2 cellular contexts compared by ENCODE assay signal in genomic region chr5:39691993-39692392, GRCh38.
TF ChIP-seq lines count a peak whose summit lies in the region.

No MANE protein-coding gene starts in this region.

TF ChIP-seq in SK-N-SH, 30 proteins besides CTCF, POLR2A, EP300 and RAD21 (continued from another document):
- TF ChIP-seq USF2 (IDR thresholded peaks at IDR 0.05; ENCODE audit: borderline replicate concordance, low read depth, low read length) (no peak), RXRA (IDR thresholded peaks at IDR 0.05; ENCODE audit: borderline replicate concordance, low read depth) (no peak), FOXM1 (IDR thresholded peaks at IDR 0.05; ENCODE audit: low read depth) (no peak), MEF2A (IDR thresholded peaks at IDR 0.05; ENCODE audit: borderline replicate concordance, low read depth) (no peak)
TF ChIP-seq in SK-N-SH: peak in this region for 0.

TF ChIP-seq in SK-N-SH treated with all-trans-retinoic acid at 6 μM for 48 hours, 23 proteins besides CTCF, POLR2A, EP300 and RAD21 (continued from another document):
- no peak for TF ChIP-seq TOX (CRISPR knock-in tag; IDR thresholded peaks at IDR 0.05; ENCODE audit: borderline replicate concordance)
- TF ChIP-seq CREB5 (CRISPR knock-in tag; IDR thresholded peaks at IDR 0.05; ENCODE audit: low read depth): no peak
- no peak for TF ChIP-seq PATZ1 (CRISPR knock-in tag; IDR thresholded peaks at IDR 0.05; ENCODE audit: borderline replicate concordance)
TF ChIP-seq in SK-N-SH treated with all-trans-retinoic acid at 6 μM for 48 hours: peak in this region for 0.
